In the genomic region with DNA sequence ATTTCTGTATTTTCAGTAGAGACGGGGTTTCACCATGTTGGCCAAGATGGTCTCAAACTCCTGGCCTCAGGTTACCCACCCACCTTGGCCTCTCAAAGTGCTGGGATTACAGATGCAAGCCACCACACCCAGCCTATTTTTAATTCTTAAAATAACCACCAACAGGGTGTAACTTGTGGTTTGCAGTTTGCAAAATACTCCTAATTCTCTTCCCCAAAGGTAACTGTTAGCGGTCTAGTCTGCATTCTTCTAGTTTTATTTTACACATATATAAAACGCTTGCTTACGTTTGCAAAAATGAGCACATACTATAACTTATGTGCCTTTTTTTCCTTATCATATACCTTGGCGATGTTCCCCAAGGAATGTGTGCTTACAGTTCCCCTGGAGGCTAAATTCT, we compare ENCODE assay signal across 26 cellular contexts. TPM values are rescaled to one million over a fixed set of nuclear protein-coding genes. Genes with fewer than 3 reads are reported as not detected.
DNase-seq lines count a peak whose midpoint lies in the region; ATAC-seq and TF ChIP-seq lines count a peak whose summit lies in the region.
"Had no signal": no experiment of that assay in that cellular context is flagged by ENCODE, and none has a peak within 500 bp of the region (broad histone marks: within the 10 kb centered on the region; RNA-seq: fewer than 3 reads in every experiment).

No MANE protein-coding gene starts in this region.

- no peak overlapping the region for H2AFZ ChIP-seq in PC-9

- H3K36me3 ChIP-seq in PC-9 (ENCODE audit: low read depth): no peaks in the 10 kb centered on the region
- H3K36me3 ChIP-seq: MG63, SJSA1 had no signal

- BruUV-seq in PC-9 (replicated peaks; lab: Mats Ljungman, UMichigan): no TSS peak

- H3K79me2 ChIP-seq in PC-9 (ENCODE audit: low read depth): no peaks in the 10 kb centered on the region

- POLR2A ChIA-PET in PC-9 (lab: Charles Lee; ENCODE audit: unreplicated experiment): interaction anchor here (0.5 kb wide), 1 partner anchor 42 kb away, joined by 10 read pairs; no protein-coding TSS in a partner anchor

- H3K4me1 ChIP-seq in PC-9 (replicated peaks; ENCODE audit: insufficient read depth): peaks cover 55% of the 10 kb centered on the region

- H3K27ac Mint-ChIP-seq in T-helper 2 cell treated with Interferon-gamma antibody and Interleukin-4, amounts not matched to agents 5 μg/mL and 100 μg/mL, for 36 hours: peak overlapping the region; percentile 31
- H3K27ac Mint-ChIP-seq in effector memory CD8-positive, alpha-beta T cell: peak overlapping the region in 1 of 2 donors; percentile 82
- H3K27ac Mint-ChIP-seq: activated naive CD4-positive, alpha-beta T cell treated with anti-CD3 and anti-CD28 coated beads, Interleukin-2, amount 50 U/mL, for 24 hours; CD8-positive, alpha-beta T cell; mesothelial cell of epicardium; T-helper 1 cell treated with Interleukin-12 subunit alpha and Interleukin-12 subunit beta and Interleukin-4 antibody, amounts not matched to agents 30 μg/mL and 1 μg/mL, for 36 hours had no signal

- no peaks in the 10 kb centered on the region for H3K27me3 Mint-ChIP-seq in T-helper 2 cell treated with Interferon-gamma antibody and Interleukin-4, amounts not matched to agents 5 μg/mL and 100 μg/mL, for 36 hours (ENCODE audit: low read depth)
- no peaks in the 10 kb centered on the region for H3K27me3 Mint-ChIP-seq in effector memory CD8-positive, alpha-beta T cell
- H3K27me3 Mint-ChIP-seq: activated naive CD4-positive, alpha-beta T cell treated with anti-CD3 and anti-CD28 coated beads, Interleukin-2, amount 50 U/mL, for 24 hours; naive thymus-derived CD8-positive, alpha-beta T cell had no signal

- peaks cover 33% of the 10 kb centered on the region for H3F3A ChIP-seq in PC-9 (ENCODE audit: insufficient read depth, low read depth)

- no peak for ATAC-seq in effector memory CD8-positive, alpha-beta T cell (replicated peaks)
- ATAC-seq: CD8-positive, alpha-beta T cell; naive thymus-derived CD8-positive, alpha-beta T cell; Panc1 had no signal

- CTCF ChIA-PET in PC-9 (lab: Charles Lee): no interaction called here

- H3K36me3 Mint-ChIP-seq in T-helper 2 cell treated with Interferon-gamma antibody and Interleukin-4, amounts not matched to agents 5 μg/mL and 100 μg/mL, for 36 hours (ENCODE audit: low read depth): peaks cover 7% of the 10 kb centered on the region
- peaks cover 7% of the 10 kb centered on the region for H3K36me3 Mint-ChIP-seq in effector memory CD8-positive, alpha-beta T cell (ENCODE audit: insufficient read depth)

- H3K4me3 ChIP-seq in HL-60 (replicated peaks; ENCODE audit: insufficient read depth, low read length): peak overlapping the region; percentile 6; the same call in 1 of the 2 replicates
- H3K4me3 ChIP-seq in PC-9: no peak overlapping the region
- H3K4me3 ChIP-seq: MG63, SJSA1, skin epidermis, tibial artery had no signal

- no peaks in the 10 kb centered on the region for H3K9me2 ChIP-seq in PC-9 (ENCODE audit: insufficient read depth)

- H3K27me3 ChIP-seq in HL-60 (ENCODE audit: insufficient read depth, poor library complexity, severe bottlenecking) (no peaks in the 10 kb centered on the region), PC-9 (ENCODE audit: insufficient read depth, low read depth) (no peaks in the 10 kb centered on the region)
- H3K27me3 ChIP-seq: MG63, SJSA1, tibial artery had no signal

- TF ChIP-seq CTCF in HL-60 (IDR thresholded peaks at IDR 0.05; ENCODE audit: insufficient read depth, low read length) (no peak), PC-9 (conservative IDR thresholded peaks at IDR 0.05) (no peak)

- peaks cover 20% of the 10 kb centered on the region for H3K4me1 Mint-ChIP-seq in T-helper 2 cell treated with Interferon-gamma antibody and Interleukin-4, amounts not matched to agents 5 μg/mL and 100 μg/mL, for 36 hours (ENCODE audit: low read depth)
- peaks cover 10 to 18% of the 10 kb centered on the region in 2 donors for H3K4me1 Mint-ChIP-seq in effector memory CD8-positive, alpha-beta T cell (ENCODE audit: low read depth in 2 of 2)

- no peaks in the 10 kb centered on the region for H3K9me3 ChIP-seq in PC-9 (ENCODE audit: insufficient read depth, low read depth)
- H3K9me3 ChIP-seq: MG63, SJSA1, tibial artery had no signal

- H3K27ac ChIP-seq in HL-60 (replicated peaks): no peak overlapping the region
- peak overlapping the region; percentile 26; the same call in 1 of the 2 replicates for H3K27ac ChIP-seq in PC-9
- H3K27ac ChIP-seq: SJSA1, skin epidermis, tibial artery had no signal

- no peak overlapping the region for H3K4me3 Mint-ChIP-seq in T-helper 2 cell treated with Interferon-gamma antibody and Interleukin-4, amounts not matched to agents 5 μg/mL and 100 μg/mL, for 36 hours
- peak overlapping the region; percentile 11 to 43 for H3K4me3 Mint-ChIP-seq in effector memory CD8-positive, alpha-beta T cell
- H3K4me3 Mint-ChIP-seq: activated naive CD4-positive, alpha-beta T cell treated with anti-CD3 and anti-CD28 coated beads, Interleukin-2, amount 50 U/mL, for 24 hours; CD8-positive, alpha-beta T cell; mesothelial cell of epicardium; T-helper 1 cell treated with Interleukin-12 subunit alpha and Interleukin-12 subunit beta and Interleukin-4 antibody, amounts not matched to agents 30 μg/mL and 1 μg/mL, for 36 hours had no signal

- DNase-seq in T-helper 2 cell treated with Interferon-gamma antibody and Interleukin-4, amounts not matched to agents 5 μg/mL and 100 μg/mL, for 36 hours (ENCODE audit: low spot score): no peak
- DNase-seq in T-helper 2 cell (no peak), HL-60 (ENCODE audit: low read depth in 1 of 2, low spot score in 1 of 2) (peak in 1 of 2 experiments; percentile 31), PC-9 (peak in 1 of 2 experiments; percentile 52), SW 1271 (lab: John Stamatoyannopoulos, UW) (no peak), NCI-H1417 (lab: John Stamatoyannopoulos, UW) (no peak)
- no peak for DNase-seq in effector memory CD8-positive, alpha-beta T cell
- DNase-seq in effector CD8-positive, alpha-beta T cell (lab: John Stamatoyannopoulos, UW): no peak
- DNase-seq: activated CD4-positive, alpha-beta T cell treated with anti-CD3 and anti-CD28 coated beads for 48 hours; amygdala; CD8-positive, alpha-beta T cell; DMS153; effector memory CD4-positive, alpha-beta T cell; GOT3; kidney; MG63; naive thymus-derived CD8-positive, alpha-beta T cell; NCI-H446 treated with DMSO at 0.1 percent for 48 hours; NCI-H82; tibial artery had no signal

- H4K20me1 ChIP-seq in PC-9 (ENCODE audit: insufficient read depth): no peaks in the 10 kb centered on the region

- no peaks in the 10 kb centered on the region for H3K9me3 Mint-ChIP-seq in T-helper 2 cell treated with Interferon-gamma antibody and Interleukin-4, amounts not matched to agents 5 μg/mL and 100 μg/mL, for 36 hours
- H3K9me3 Mint-ChIP-seq in effector memory CD8-positive, alpha-beta T cell: no peaks in the 10 kb centered on the region
- H3K9me3 Mint-ChIP-seq: activated naive CD4-positive, alpha-beta T cell treated with anti-CD3 and anti-CD28 coated beads, Interleukin-2, amount 50 U/mL, for 24 hours; CD8-positive, alpha-beta T cell; mesothelial cell of epicardium; naive thymus-derived CD8-positive, alpha-beta T cell; T-helper 1 cell treated with Interleukin-12 subunit alpha and Interleukin-12 subunit beta and Interleukin-4 antibody, amounts not matched to agents 30 μg/mL and 1 μg/mL, for 36 hours had no signal

- intact Hi-C loops in PC-9 (cut with micrococcal nuclease; ENCODE audit: unreplicated experiment): loop anchor here (5.0 kb wide), 1 partner anchor 327 kb away; the partner anchor contains the start of gene EIF2S2

- H3K4me2 ChIP-seq in PC-9: no peak overlapping the region

RNA-seq across cellular contexts. Expression of gene CHMP4B, which starts 25.6 kb away (rescaled TPM):
- total RNA-seq in PC-9 (2021): 176 and 180 TPM in 2 replicates

RNA-seq across cellular contexts. Expression of gene ZNF341, which starts 53.7 kb away (rescaled TPM):
- total RNA-seq in PC-9 (2021): 5.2 and 5.6 TPM in 2 replicates
